In the genomic region with DNA sequence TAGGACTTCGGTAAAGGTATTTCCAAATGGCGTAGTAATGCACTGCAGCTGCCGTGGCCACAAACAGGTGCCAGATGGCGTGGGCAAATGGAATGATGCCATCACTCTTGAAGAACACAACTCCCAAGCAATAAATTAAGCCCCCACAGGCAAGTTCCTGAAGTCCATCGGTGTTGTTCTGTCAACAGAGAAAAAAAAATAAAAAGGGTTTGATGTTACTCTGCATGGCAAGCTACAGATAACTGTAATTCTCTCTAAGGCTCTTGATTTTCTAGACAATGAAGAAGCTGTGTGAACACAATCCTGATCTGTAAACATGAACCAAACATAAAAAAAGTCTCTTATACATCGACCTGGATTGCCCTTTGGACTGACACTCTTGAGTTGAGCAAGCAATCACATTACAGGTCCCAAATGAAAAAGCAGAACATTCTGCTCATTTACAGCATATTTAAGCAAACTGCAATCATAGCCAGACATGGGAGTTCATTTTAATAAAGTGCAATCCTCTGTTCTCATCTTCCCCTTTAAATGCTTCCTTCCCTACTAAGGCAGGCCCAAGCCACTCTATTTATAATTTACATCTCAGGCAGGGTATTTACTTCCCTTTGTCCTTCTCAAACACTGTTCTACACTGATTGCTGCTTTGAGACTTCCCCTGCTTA, we compare ENCODE assay signal across 13 cellular contexts. TPM values are rescaled to one million over a fixed set of nuclear protein-coding genes. Genes with fewer than 3 reads are reported as not detected.
DNase-seq lines count a peak whose midpoint lies in the region; ATAC-seq and TF ChIP-seq lines count a peak whose summit lies in the region.
"Had no signal": no experiment of that assay in that cellular context is flagged by ENCODE, and none has a peak within 500 bp of the region (broad histone marks: within the 10 kb centered on the region; RNA-seq: fewer than 3 reads in every experiment).

No MANE protein-coding gene starts in this region.

- H3K4me1 ChIP-seq in spleen (peaks cover 0 to 4% (median 0%) of the 10 kb centered on the region in 6 donors), testis (no peaks in the 10 kb centered on the region)
- H3K4me1 ChIP-seq: body of pancreas had no signal

- H3K4me3 ChIP-seq in spleen = no peak overlapping the region
- no peak overlapping the region for H3K4me3 ChIP-seq in testis
- H3K4me3 ChIP-seq: body of pancreas, Peyer's patch had no signal

- ATAC-seq in GM19397 (IDR thresholded peaks at IDR 0.05; ENCODE audit: unreplicated experiment) (no peak), HG03521 (IDR thresholded peaks at IDR 0.05; ENCODE audit: unreplicated experiment) (no peak)
- ATAC-seq: activated T-cell treated with anti-CD3 and anti-CD28 coated beads, Interleukin-2, amount 50 U/mL, for 4 hours; body of pancreas had no signal

- H3K36me3 ChIP-seq in spleen = peaks cover 0 to 74% (median 20%) of the 10 kb centered on the region in 6 donors
- H3K36me3 ChIP-seq in testis (ENCODE audit: low read depth, missing control alignments) = no peaks in the 10 kb centered on the region

- peak; percentile 44 for DNase-seq in HuH-7 (ENCODE audit: low spot score)
- peak; percentile 28 for DNase-seq in SKM-1 (lab: John Stamatoyannopoulos, UW; ENCODE audit: unreplicated experiment)
- peak; percentile 13 for DNase-seq in left kidney (ENCODE audit: low read depth, low spot score)
- no peak for DNase-seq in spleen
- no peak for DNase-seq in testis
- no peak for DNase-seq in HCEC 1CT
- DNase-seq: activated T-cell treated with anti-CD3 and anti-CD28 coated beads, Interleukin-2, amount 50 U/mL, for 4 hours; body of pancreas; erythroblast; NCI-H1930 had no signal

- TF ChIP-seq POLR2A in spleen (IDR thresholded peaks at IDR 0.05) (no peak), testis (IDR thresholded peaks at IDR 0.05) (no peak)

- H3K27me3 ChIP-seq in spleen (replicated peaks in 1 of 7) = no peaks in the 10 kb centered on the region
- H3K27me3 ChIP-seq in testis = no peaks in the 10 kb centered on the region
- H3K27me3 ChIP-seq: body of pancreas, Peyer's patch had no signal

- 79 to 83% (median 80%) methylated on average over 6 of the region's 6 CpGs for WGBS in spleen, 5 donors
- WGBS in testis, 2 donors = 75 to 81% methylated on average over 6 of the region's 6 CpGs

- TF ChIP-seq CTCF in spleen (IDR thresholded peaks at IDR 0.05 in 8 of 11, conservative IDR thresholded peaks at IDR 0.05 in 3 of 11) (no peak), testis (IDR thresholded peaks at IDR 0.05) (no peak)

- intact Hi-C loops in spleen (cut with DNase I; ENCODE audit: low total_unique reads) (no loop called here), testis (cut with DNase I; ENCODE audit: low total_unique reads) (no loop called here)

- H3K27ac ChIP-seq in spleen (peak overlapping the region in 5 of 8 donors; percentile 11 to 59 (median 50)), testis (no peak overlapping the region)
- H3K27ac ChIP-seq: body of pancreas had no signal

- H3K9me3 ChIP-seq in spleen (no peaks in the 10 kb centered on the region), testis (no peaks in the 10 kb centered on the region)
- H3K9me3 ChIP-seq: body of pancreas, Peyer's patch had no signal

RNA-seq across cellular contexts. Expression of a gene that starts 27.1 kb away (rescaled TPM):
- 10 to 100 TPM; 25.8 to 47.9 (median 42.7) TPM for total RNA-seq in spleen
- polyA plus RNA-seq in spleen = 10 to 100 TPM; 18.6 to 23.6 (median 19.0) TPM
- 10 to 100 TPM; 53.7 to 73.1 TPM for total RNA-seq in testis
- 38.3 TPM for polyA plus RNA-seq in testis (ENCODE audit: insufficient read depth, low read depth, low replicate concordance)

Comparison
In these comparisons a context has a peak if more than half of its experiments do, and no peak if none do; other contexts are left out.
1. DNase-seq: peak in HuH-7 (single experiment), SKM-1 (single experiment) and left kidney (single experiment); none in spleen (single experiment), testis (single experiment) and HCEC 1CT (single experiment).
2. H3K27ac ChIP-seq: peak in spleen (5 of 8); none in testis (0 of 2).